12 cellular contexts compared by ENCODE assay signal in the genomic region with DNA sequence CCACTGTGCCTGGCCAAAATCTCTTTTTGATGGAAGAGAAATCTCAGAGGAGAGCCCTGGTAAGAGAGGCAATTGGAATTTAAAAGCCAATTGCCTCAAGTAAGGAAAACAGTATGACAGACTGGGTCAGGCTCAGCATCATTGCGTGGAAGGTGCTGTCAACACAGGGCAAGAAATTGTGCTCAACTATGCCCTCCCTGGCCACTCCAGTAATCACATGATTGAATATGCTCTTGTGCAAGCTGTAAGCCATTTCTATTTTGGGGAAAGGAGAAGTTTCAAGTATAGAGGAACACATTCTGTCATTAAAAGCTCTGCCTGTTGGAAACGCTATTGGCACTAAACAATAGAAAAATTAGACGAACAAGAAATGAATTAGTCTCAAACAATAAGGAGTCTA.
A peak's percentile ranks its signal among the peaks of the same experiment; 100 is the strongest.
DNase-seq lines count a peak whose midpoint lies in the region; ATAC-seq, FAIRE-seq and TF ChIP-seq lines count a peak whose summit lies in the region.
"Had no signal": no experiment of that assay in that cellular context is flagged by ENCODE, and none has a peak within 500 bp of the region (broad histone marks: within the 10 kb centered on the region; RNA-seq: fewer than 3 reads in every experiment).

No MANE protein-coding gene starts in this region.

- H3K4me1 Mint-ChIP-seq in endothelial cell (ENCODE audit: unreplicated experiment), result no peaks in the 10 kb centered on the region
- H3K4me1 Mint-ChIP-seq: activated naive CD4-positive, alpha-beta T cell treated with anti-CD3 and anti-CD28 coated beads, Interleukin-2, amount 50 U/mL, for 24 hours; CD4-positive, alpha-beta memory T cell; nephron progenitor cell had no signal

- no peaks in the 10 kb centered on the region for H3K36me3 Mint-ChIP-seq in endothelial cell (ENCODE audit: low read depth, unreplicated experiment)
- H3K36me3 Mint-ChIP-seq: activated naive CD4-positive, alpha-beta T cell treated with anti-CD3 and anti-CD28 coated beads, Interleukin-2, amount 50 U/mL, for 24 hours; CD4-positive, alpha-beta memory T cell had no signal

- no peak overlapping the region for H3K4me3 Mint-ChIP-seq in endothelial cell (ENCODE audit: unreplicated experiment)
- H3K4me3 Mint-ChIP-seq: activated naive CD4-positive, alpha-beta T cell treated with anti-CD3 and anti-CD28 coated beads, Interleukin-2, amount 50 U/mL, for 24 hours; CD4-positive, alpha-beta memory T cell; nephron progenitor cell had no signal

- H3K9me3 Mint-ChIP-seq in endothelial cell (ENCODE audit: unreplicated experiment), result no peaks in the 10 kb centered on the region
- H3K9me3 Mint-ChIP-seq: activated naive CD4-positive, alpha-beta T cell treated with anti-CD3 and anti-CD28 coated beads, Interleukin-2, amount 50 U/mL, for 24 hours; nephron progenitor cell had no signal

- no peak overlapping the region for H3K27ac Mint-ChIP-seq in endothelial cell (ENCODE audit: unreplicated experiment)
- H3K27ac Mint-ChIP-seq: activated naive CD4-positive, alpha-beta T cell treated with anti-CD3 and anti-CD28 coated beads, Interleukin-2, amount 50 U/mL, for 24 hours; CD4-positive, alpha-beta memory T cell; nephron progenitor cell had no signal

- ATAC-seq in left colon, result peak; percentile 39
- ATAC-seq in HG02981 (IDR thresholded peaks at IDR 0.05; ENCODE audit: unreplicated experiment), result no peak
- no peak for ATAC-seq in HG03520 (IDR thresholded peaks at IDR 0.05; ENCODE audit: unreplicated experiment)

- intact Hi-C loops in left colon (cut with DNase I, micrococcal nuclease), result no loop called here

- TF ChIP-seq CTCF in endothelial cell (IDR thresholded peaks at IDR 0.05; ENCODE audit: unreplicated experiment), result no peak

- no peak for FAIRE-seq in frontal cortex (lab: Jason Lieb, UNC)

- peak; percentile 8 for DNase-seq in D341Med (ENCODE audit: low spot score)
- DNase-seq in HT-29 (ENCODE audit: low spot score), result peak; percentile 43
- DNase-seq in SIG-M5 (lab: John Stamatoyannopoulos, UW), result peak; percentile 24
- peak in 1 of 2 donors; percentile 4 for DNase-seq in left colon
- no peak for DNase-seq in frontal cortex (ENCODE audit: low spot score in 2 of 2)
- DNase-seq in endothelial cell (ENCODE audit: low spot score), result no peak
- DNase-seq: activated CD4-positive, CD25-positive, alpha-beta regulatory T cell treated with anti-CD3 and anti-CD28 coated beads, Interleukin-2, amount 50 U/mL, for 72 hours; CD4-positive, alpha-beta memory T cell; nephron progenitor cell had no signal

- no peaks in the 10 kb centered on the region for H3K27me3 Mint-ChIP-seq in endothelial cell (ENCODE audit: unreplicated experiment)
- H3K27me3 Mint-ChIP-seq: activated naive CD4-positive, alpha-beta T cell treated with anti-CD3 and anti-CD28 coated beads, Interleukin-2, amount 50 U/mL, for 24 hours; CD4-positive, alpha-beta memory T cell had no signal

Comparison
In these comparisons a context has a peak if more than half of its experiments do, and no peak if none do; other contexts are left out.
1. DNase-seq: peak in D341Med (single experiment), HT-29 (single experiment) and SIG-M5 (single experiment); none in frontal cortex (0 of 2) and endothelial cell (single experiment).